ENCODE assay signal across 23 cellular contexts in the genomic region with DNA sequence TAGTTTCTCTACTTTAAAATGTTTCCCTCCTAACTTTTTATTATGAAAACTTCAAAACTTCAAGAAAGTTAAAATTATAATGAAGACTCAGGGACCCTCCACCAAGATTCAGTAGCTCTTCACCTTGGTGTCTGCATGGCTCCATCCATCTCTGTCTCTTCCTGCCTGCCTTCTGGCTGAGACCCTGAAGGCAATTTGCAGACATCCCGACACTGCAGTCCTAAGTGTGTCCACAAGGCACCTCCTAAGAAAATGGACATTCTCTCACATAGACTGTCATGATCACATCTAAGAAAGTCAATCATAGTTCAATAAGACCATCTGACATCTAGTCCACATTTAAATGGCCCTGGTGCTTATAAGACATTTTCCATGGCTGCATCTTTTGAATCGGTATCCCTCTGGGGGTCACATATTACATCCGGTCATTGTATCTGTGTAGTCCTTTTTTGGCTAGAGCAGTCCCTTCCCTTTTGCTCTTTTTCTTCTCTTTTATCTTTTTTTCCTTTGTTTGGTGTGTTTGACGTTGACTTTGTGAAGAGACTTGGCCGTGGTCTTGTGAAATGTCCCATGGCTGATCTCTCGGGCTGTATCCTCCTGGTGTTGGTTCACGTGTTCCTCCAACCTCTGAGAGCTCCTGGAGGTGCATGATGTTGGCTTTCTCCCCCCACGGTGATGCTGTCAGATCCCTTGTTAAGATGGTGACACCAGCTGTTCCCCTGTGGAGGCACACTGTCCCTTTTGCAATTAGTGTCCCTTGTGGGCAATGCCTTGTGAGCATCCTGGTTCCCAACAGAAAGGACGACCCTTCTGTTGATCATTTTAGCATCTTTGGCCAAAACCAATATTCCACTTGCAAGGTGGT. TPM values are rescaled to one million over a fixed set of nuclear protein-coding genes. Genes with fewer than 3 reads are reported as not detected.
DNase-seq lines count a peak whose midpoint lies in the region; ATAC-seq and TF ChIP-seq lines count a peak whose summit lies in the region.
"Had no signal": no experiment of that assay in that cellular context is flagged by ENCODE, and none has a peak within 500 bp of the region (broad histone marks: within the 10 kb centered on the region; RNA-seq: fewer than 3 reads in every experiment).

No MANE protein-coding gene starts in this region.

- DNase-seq in natural killer cell treated with Interleukin-12 subunit alpha and Interleukin-12 subunit beta and Interleukin-15 and Interleukin-18, amount 100 ng/mL, for 72 hours (ENCODE audit: low spot score): no peak
- DNase-seq in natural killer cell (no peak), Karpas-422 (no peak), NCI-H748 treated with DMSO at 0.1 percent for 48 hours (lab: John Stamatoyannopoulos, UW) (no peak), DMS53 treated with DMSO at 0.1 percent for 48 hours (lab: John Stamatoyannopoulos, UW; ENCODE audit: unreplicated experiment) (no peak)
- no peak for DNase-seq in central memory CD8-positive, alpha-beta T cell (ENCODE audit: low spot score in 2 of 2)
- no peak for DNase-seq in CD8-positive, alpha-beta T cell
- DNase-seq: activated CD4-positive, alpha-beta T cell treated with anti-CD3 and anti-CD28 coated beads for 36 hours; activated naive CD4-positive, alpha-beta T cell treated with Interleukin-2 at 50 U/mL for 16 hours; activated T-cell treated with anti-CD3 and anti-CD28 coated beads for 4 hours; CD8-positive, alpha-beta memory T cell; HCEC 1CT; heart left ventricle; left lung; mucosa of descending colon; NCI-H1930; NCI-H345; retina; stimulated activated CD4-positive, alpha-beta T cell treated with anti-CD3 and anti-CD28 coated beads, Interleukin-12 subunit alpha, Interleukin-12 subunit beta, amount 100 ng/mL, for 4 hours had no signal

- no peak for ATAC-seq in natural killer cell treated with Interleukin-12 subunit alpha and Interleukin-12 subunit beta and Interleukin-15 and Interleukin-18, amount 100 ng/mL, for 72 hours
- no peak for ATAC-seq in natural killer cell
- ATAC-seq in central memory CD8-positive, alpha-beta T cell (replicated peaks; ENCODE audit: extremely low read depth, poor library complexity, severe bottlenecking): no peak
- no peak for ATAC-seq in stimulated activated memory B cell treated with anti-CD40 and anti-IgM and Interleukin-4, amounts not matched to agents 10 μg/mL and 1 μg/mL and 100 μg/mL, for 72 hours
- no peak for ATAC-seq in CD8-positive, alpha-beta T cell
- ATAC-seq: left lung, mucosa of descending colon had no signal

- CTCF ChIA-PET in CD8-positive, alpha-beta T cell (lab: Charles Lee): no interaction called here

- H3K36me3 ChIP-seq in Karpas-422 (ENCODE audit: insufficient read depth, low read length): no peaks in the 10 kb centered on the region
- no peaks in the 10 kb centered on the region for H3K36me3 ChIP-seq in CD8-positive, alpha-beta T cell (ENCODE audit: insufficient read depth, low read length)
- H3K36me3 ChIP-seq: heart left ventricle, left lung, neutrophil, thoracic aorta had no signal

- no peaks in the 10 kb centered on the region for H3K79me2 ChIP-seq in Karpas-422 (ENCODE audit: low read length)

- peaks cover 63% of the 10 kb centered on the region for H3K4me1 ChIP-seq in Karpas-422 (ENCODE audit: low read length)
- no peaks in the 10 kb centered on the region for H3K4me1 ChIP-seq in CD8-positive, alpha-beta T cell (ENCODE audit: insufficient read depth, low read length)
- H3K4me1 ChIP-seq: left lung had no signal

- 0 out of 2 replicates have a peak overlapping the region, but pooled peaks have one; percentile 15 for H3K4me3 ChIP-seq in Karpas-422 (ENCODE audit: low read length)
- no peak overlapping the region for H3K4me3 ChIP-seq in CD8-positive, alpha-beta T cell (ENCODE audit: low read depth, low read length)
- H3K4me3 ChIP-seq: heart left ventricle, left lung, mucosa of descending colon, thoracic aorta had no signal

- intact Hi-C loops in natural killer cell (cut with micrococcal nuclease): no loop called here
- intact Hi-C loops in CD8-positive, alpha-beta T cell (cut with DNase I, micrococcal nuclease): no loop called here

- no peaks in the 10 kb centered on the region for H3K9me3 Mint-ChIP-seq in natural killer cell treated with Interleukin-12 subunit alpha and Interleukin-12 subunit beta and Interleukin-15 and Interleukin-18, amount 100 ng/mL, for 72 hours
- H3K9me3 Mint-ChIP-seq in natural killer cell: no peaks in the 10 kb centered on the region
- H3K9me3 Mint-ChIP-seq in central memory CD8-positive, alpha-beta T cell: no peaks in the 10 kb centered on the region
- peaks cover 2% of the 10 kb centered on the region for H3K9me3 Mint-ChIP-seq in stimulated activated memory B cell treated with anti-CD40 and anti-IgM and Interleukin-4, amounts not matched to agents 10 μg/mL and 1 μg/mL and 100 μg/mL, for 72 hours
- H3K9me3 Mint-ChIP-seq in CD8-positive, alpha-beta T cell: no peaks in the 10 kb centered on the region
- H3K9me3 Mint-ChIP-seq: CD8-positive, alpha-beta memory T cell had no signal

- H3K9me3 ChIP-seq in Karpas-422 (ENCODE audit: low read length): no peaks in the 10 kb centered on the region
- no peaks in the 10 kb centered on the region for H3K9me3 ChIP-seq in CD8-positive, alpha-beta T cell (ENCODE audit: low read length)
- H3K9me3 ChIP-seq: heart left ventricle, left lung, mucosa of descending colon, neutrophil, thoracic aorta had no signal

- no peak for TF ChIP-seq CTCF in natural killer cell (IDR thresholded peaks at IDR 0.05)
- no peak for TF ChIP-seq CTCF in CD8-positive, alpha-beta T cell (IDR thresholded peaks at IDR 0.05)

- peak overlapping the region; percentile 72 for H3K4me2 ChIP-seq in Karpas-422 (ENCODE audit: low read depth, low read length, poor library complexity, severe bottlenecking)

- no peaks in the 10 kb centered on the region for H3K9me2 ChIP-seq in Karpas-422 (replicated peaks; ENCODE audit: insufficient read depth, low read length)

- POLR2A ChIA-PET in CD8-positive, alpha-beta T cell (lab: Charles Lee): interaction anchor here (0.6 to 1.7 kb wide), 2 partner anchors 12 kb away, joined by 3 to 4 read pairs; no protein-coding TSS in a partner anchor

- no peaks in the 10 kb centered on the region for H3K36me3 Mint-ChIP-seq in natural killer cell treated with Interleukin-12 subunit alpha and Interleukin-12 subunit beta and Interleukin-15 and Interleukin-18, amount 100 ng/mL, for 72 hours
- no peaks in the 10 kb centered on the region for H3K36me3 Mint-ChIP-seq in natural killer cell
- H3K36me3 Mint-ChIP-seq in central memory CD8-positive, alpha-beta T cell (ENCODE audit: insufficient read depth): peaks cover 1% of the 10 kb centered on the region
- H3K36me3 Mint-ChIP-seq in stimulated activated memory B cell treated with anti-CD40 and anti-IgM and Interleukin-4, amounts not matched to agents 10 μg/mL and 1 μg/mL and 100 μg/mL, for 72 hours: peaks cover 18% of the 10 kb centered on the region
- no peaks in the 10 kb centered on the region for H3K36me3 Mint-ChIP-seq in CD8-positive, alpha-beta T cell
- H3K36me3 Mint-ChIP-seq: CD8-positive, alpha-beta memory T cell had no signal

- peak overlapping the region in 1 of 2 donors; percentile 71 for H3K27ac Mint-ChIP-seq in natural killer cell treated with Interleukin-12 subunit alpha and Interleukin-12 subunit beta and Interleukin-15 and Interleukin-18, amount 100 ng/mL, for 72 hours
- no peak overlapping the region for H3K27ac Mint-ChIP-seq in natural killer cell
- H3K27ac Mint-ChIP-seq in central memory CD8-positive, alpha-beta T cell (ENCODE audit: low read depth): peak overlapping the region; percentile 50
- peak overlapping the region; percentile 98 for H3K27ac Mint-ChIP-seq in stimulated activated memory B cell treated with anti-CD40 and anti-IgM and Interleukin-4, amounts not matched to agents 10 μg/mL and 1 μg/mL and 100 μg/mL, for 72 hours
- H3K27ac Mint-ChIP-seq in CD8-positive, alpha-beta T cell: no peak overlapping the region
- H3K27ac Mint-ChIP-seq: activated CD4-positive, alpha-beta T cell treated with anti-CD3 and anti-CD28 coated beads for 36 hours had no signal

- peaks cover 0 to 8% of the 10 kb centered on the region in 2 donors for H3K27me3 Mint-ChIP-seq in natural killer cell treated with Interleukin-12 subunit alpha and Interleukin-12 subunit beta and Interleukin-15 and Interleukin-18, amount 100 ng/mL, for 72 hours
- H3K27me3 Mint-ChIP-seq in natural killer cell (ENCODE audit: low read depth in 2 of 2): peaks cover 0 to 3% of the 10 kb centered on the region in 2 donors
- H3K27me3 Mint-ChIP-seq in central memory CD8-positive, alpha-beta T cell: no peaks in the 10 kb centered on the region
- no peaks in the 10 kb centered on the region for H3K27me3 Mint-ChIP-seq in stimulated activated memory B cell treated with anti-CD40 and anti-IgM and Interleukin-4, amounts not matched to agents 10 μg/mL and 1 μg/mL and 100 μg/mL, for 72 hours
- no peaks in the 10 kb centered on the region for H3K27me3 Mint-ChIP-seq in CD8-positive, alpha-beta T cell (ENCODE audit: low read depth)
- H3K27me3 Mint-ChIP-seq: activated CD4-positive, alpha-beta T cell treated with anti-CD3 and anti-CD28 coated beads for 36 hours had no signal

- peaks cover 22% of the 10 kb centered on the region; the same call in 1 of the 2 replicates for H4K20me1 ChIP-seq in Karpas-422 (ENCODE audit: insufficient read depth, low read depth, low read length)

- H3K4me1 Mint-ChIP-seq in natural killer cell treated with Interleukin-12 subunit alpha and Interleukin-12 subunit beta and Interleukin-15 and Interleukin-18, amount 100 ng/mL, for 72 hours (ENCODE audit: low read depth in 2 of 2): peaks cover 16 to 34% of the 10 kb centered on the region in 2 donors
- H3K4me1 Mint-ChIP-seq in natural killer cell: peaks cover 0 to 18% of the 10 kb centered on the region in 2 donors
- H3K4me1 Mint-ChIP-seq in central memory CD8-positive, alpha-beta T cell: peaks cover 4% of the 10 kb centered on the region
- peaks cover 94% of the 10 kb centered on the region for H3K4me1 Mint-ChIP-seq in stimulated activated memory B cell treated with anti-CD40 and anti-IgM and Interleukin-4, amounts not matched to agents 10 μg/mL and 1 μg/mL and 100 μg/mL, for 72 hours
- no peaks in the 10 kb centered on the region for H3K4me1 Mint-ChIP-seq in CD8-positive, alpha-beta T cell (ENCODE audit: low read depth)

- no peak overlapping the region for H2AFZ ChIP-seq in Karpas-422 (ENCODE audit: low read length)

- peak overlapping the region; percentile 67 for H3K4me3 Mint-ChIP-seq in natural killer cell treated with Interleukin-12 subunit alpha and Interleukin-12 subunit beta and Interleukin-15 and Interleukin-18, amount 100 ng/mL, for 72 hours
- H3K4me3 Mint-ChIP-seq in natural killer cell: no peak overlapping the region
- no peak overlapping the region for H3K4me3 Mint-ChIP-seq in central memory CD8-positive, alpha-beta T cell
- peak overlapping the region; percentile 84 for H3K4me3 Mint-ChIP-seq in stimulated activated memory B cell treated with anti-CD40 and anti-IgM and Interleukin-4, amounts not matched to agents 10 μg/mL and 1 μg/mL and 100 μg/mL, for 72 hours
- no peak overlapping the region for H3K4me3 Mint-ChIP-seq in CD8-positive, alpha-beta T cell
- H3K4me3 Mint-ChIP-seq: activated CD4-positive, alpha-beta T cell treated with anti-CD3 and anti-CD28 coated beads for 36 hours; CD8-positive, alpha-beta memory T cell had no signal

- peaks cover 3% of the 10 kb centered on the region; the same call in 1 of the 2 replicates for H3K27me3 ChIP-seq in Karpas-422 (ENCODE audit: low read length)
- no peaks in the 10 kb centered on the region for H3K27me3 ChIP-seq in CD8-positive, alpha-beta T cell (ENCODE audit: insufficient read depth, low read length)
- H3K27me3 ChIP-seq: heart left ventricle, left lung had no signal

- no peak overlapping the region for H3K27ac ChIP-seq in Karpas-422 (ENCODE audit: low read length)
- H3K27ac ChIP-seq in CD8-positive, alpha-beta T cell (ENCODE audit: low read depth, low read length): no peak overlapping the region
- H3K27ac ChIP-seq: left lung, neutrophil, RWPE1, thoracic aorta had no signal

- H3K9ac ChIP-seq in Karpas-422 (ENCODE audit: low read length): no peak overlapping the region

RNA-seq across cellular contexts. Expression of a gene that starts 5.0 kb away (rescaled TPM):
- 1 to 10 TPM in 1 of 2 donors, not detected in 1; 2.3 TPM for total RNA-seq in natural killer cell treated with Interleukin-12 subunit alpha and Interleukin-12 subunit beta and Interleukin-15 and Interleukin-18, amount 100 ng/mL, for 72 hours
- 1 to 10 TPM in 1 of 3 donors, under 1 TPM in 2; 0.70 to 7.7 (median 0.89) TPM for total RNA-seq in natural killer cell
- total RNA-seq in Karpas-422 (2014; rRNA removed; shearing (Covaris generic); ENCODE audit: low replicate concordance): not detected in 2 replicates
- total RNA-seq in CD8-positive, alpha-beta T cell: not detected
- total RNA-seq: activated CD4-positive, alpha-beta T cell treated with anti-CD3 and anti-CD28 coated beads for 36 hours; CD8-positive, alpha-beta memory T cell; heart left ventricle; thoracic aorta had no signal

Comparison
In these comparisons a context has a peak if more than half of its experiments do, and no peak if none do; other contexts are left out.
1. H3K4me3 Mint-ChIP-seq: peak in natural killer cell treated with Interleukin-12 subunit alpha and Interleukin-12 subunit beta and Interleukin-15 and Interleukin-18, amount 100 ng/mL, for 72 hours (single experiment) and stimulated activated memory B cell treated with anti-CD40 and anti-IgM and Interleukin-4, amounts not matched to agents 10 μg/mL and 1 μg/mL and 100 μg/mL, for 72 hours (single experiment); none in natural killer cell (single experiment), central memory CD8-positive, alpha-beta T cell (single experiment) and CD8-positive, alpha-beta T cell (single experiment).
2. H3K27ac Mint-ChIP-seq: peak in central memory CD8-positive, alpha-beta T cell (single experiment) and stimulated activated memory B cell treated with anti-CD40 and anti-IgM and Interleukin-4, amounts not matched to agents 10 μg/mL and 1 μg/mL and 100 μg/mL, for 72 hours (single experiment); none in natural killer cell (0 of 2) and CD8-positive, alpha-beta T cell (single experiment).